In the genomic region with DNA sequence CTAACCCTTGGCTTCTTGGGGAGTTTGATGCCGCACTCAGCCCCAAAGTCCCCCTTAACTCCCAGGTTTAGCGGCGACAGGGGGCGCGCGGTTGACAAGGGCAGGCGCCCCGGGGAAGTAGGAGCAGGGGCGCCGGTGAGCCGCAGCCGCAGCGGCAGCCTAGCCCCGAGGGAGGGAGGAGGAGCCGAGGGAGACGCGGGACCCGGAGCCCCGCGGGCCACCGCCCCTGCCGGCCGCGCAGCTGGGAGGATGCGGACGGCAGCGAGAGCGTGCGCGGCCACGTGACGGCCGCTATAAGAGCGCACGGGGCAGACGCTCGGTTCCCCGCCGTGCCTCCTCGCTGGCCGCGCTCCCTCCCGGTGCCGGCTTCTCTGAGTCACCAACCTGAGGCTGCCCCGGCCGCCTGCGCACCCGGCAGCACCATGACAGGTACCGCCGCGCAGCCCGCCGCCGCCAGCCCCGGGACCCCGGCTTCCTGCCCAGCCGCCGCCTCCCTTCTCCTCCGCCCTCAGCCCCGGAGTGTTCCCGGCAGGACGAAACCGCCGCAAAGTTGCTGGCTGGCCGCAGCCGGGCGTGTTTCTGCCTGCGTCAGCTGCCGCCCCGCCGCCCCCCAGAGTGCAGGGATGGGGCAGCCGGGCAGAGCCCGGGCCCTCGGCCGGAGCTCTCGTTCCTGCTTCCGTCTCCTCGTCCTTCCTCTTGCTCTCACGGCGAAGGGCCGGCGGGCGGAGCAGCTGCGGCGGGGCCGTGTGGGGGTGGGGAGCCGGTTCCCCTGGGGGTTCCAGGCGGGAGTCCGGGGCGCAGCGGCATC, we compare ENCODE assay signal across 8 cellular contexts. TPM values are rescaled to one million over a fixed set of nuclear protein-coding genes. Genes with fewer than 3 reads are reported as not detected.
DNase-seq lines count a peak whose midpoint lies in the region; FAIRE-seq and TF ChIP-seq lines count a peak whose summit lies in the region.

A gene (plus strand): TSS at position 322 of the 808 bp plus-strand sequence. CDS start 101 bp downstream, at position 423.

- H3K27me3 ChIP-seq in Loucy (ENCODE audit: insufficient read depth, low read length, poor library complexity, severe bottlenecking) (no peaks in the 10 kb centered on the region), cardiac muscle cell (peaks cover 11% of the 10 kb centered on the region), trophoblast cell (ENCODE audit: insufficient read depth, low read length) (no peaks in the 10 kb centered on the region), transverse colon (no peaks in the 10 kb centered on the region)

- DNase-seq in GM03348 (ENCODE audit: low spot score) (peak; percentile 95), H54 (ENCODE audit: insufficient read length, low spot score) (peak; percentile 91), SW 1271 (lab: John Stamatoyannopoulos, UW) (peak; percentile 50 to 74), cardiac muscle cell (ENCODE audit: low read depth in 1 of 2, low spot score in 1 of 2) (peak; percentile 81 to 90), trophoblast cell (peak; percentile 82 to 88), transverse colon (peak; percentile 85)
- DNase-seq in activated naive CD8-positive, alpha-beta T cell treated with anti-CD3 and anti-CD28 coated beads, Interleukin-2, amount 50 U/mL, for 16 hours (ENCODE audit: low read depth, low spot score), result peak; percentile 54

- FAIRE-seq in H54 (lab: Jason Lieb, UNC), result no peak

- peak within 1 kb of the TSS; percentile 66 for H4K8ac ChIP-seq in trophoblast cell (ENCODE audit: low read depth, low read length)

- peak within 1 kb of the TSS; percentile 6 for H4K12ac ChIP-seq in trophoblast cell (ENCODE audit: low read depth, low read length)

- peaks cover 38% of the 10 kb centered on the region for H3K4me1 ChIP-seq in Loucy (ENCODE audit: insufficient read depth, low read length, poor library complexity, severe bottlenecking)
- no peaks in the 10 kb centered on the region for H3K4me1 ChIP-seq in cardiac muscle cell (ENCODE audit: low read depth)
- H3K4me1 ChIP-seq in trophoblast cell (ENCODE audit: control insufficient read depth in 1 of 2, insufficient read depth in 2 of 2, low read length in 2 of 2), result peaks cover 4 to 5% of the 10 kb centered on the region in 2 experiments
- peaks cover 0 to 25% (median 13%) of the 10 kb centered on the region in 4 donors for H3K4me1 ChIP-seq in transverse colon

- H3K9ac ChIP-seq in Loucy (ENCODE audit: low read depth, low read length, poor library complexity, severe bottlenecking) (peak within 1 kb of the TSS; percentile 86), trophoblast cell (ENCODE audit: low read length) (peak within 1 kb of the TSS; percentile 87)

- H3K14ac ChIP-seq in trophoblast cell (ENCODE audit: low read length), result peak within 1 kb of the TSS; percentile 32

- no peaks in the 10 kb centered on the region for H3K9me3 ChIP-seq in Loucy (ENCODE audit: insufficient read depth, low read depth, low read length)
- no peaks in the 10 kb centered on the region for H3K9me3 ChIP-seq in cardiac muscle cell (ENCODE audit: low read depth)
- H3K9me3 ChIP-seq in trophoblast cell (ENCODE audit: insufficient read depth, low read depth, low read length), result no peaks in the 10 kb centered on the region
- H3K9me3 ChIP-seq in transverse colon, result no peaks in the 10 kb centered on the region

- no peak within 1 kb of the TSS for H2BK5ac ChIP-seq in trophoblast cell (ENCODE audit: low read depth, low read length, poor library complexity)

- peak within 1 kb of the TSS; percentile 79 for H3K4me3 ChIP-seq in Loucy (ENCODE audit: low read length, poor library complexity, severe bottlenecking)
- peak within 1 kb of the TSS; percentile 85 for H3K4me3 ChIP-seq in cardiac muscle cell
- H3K4me3 ChIP-seq in trophoblast cell (ENCODE audit: low read depth, low read length), result peak within 1 kb of the TSS; percentile 89
- H3K4me3 ChIP-seq in transverse colon, result peak within 1 kb of the TSS; percentile 78 to 92 (median 92)

- H3K18ac ChIP-seq in trophoblast cell (ENCODE audit: low read length), result peak within 1 kb of the TSS; percentile 76

- intact Hi-C loops in transverse colon (cut with DNase I; ENCODE audit: low total_unique reads), result no loop called here

- H3K23ac ChIP-seq in trophoblast cell (ENCODE audit: low read length), result no peak within 1 kb of the TSS

- peaks cover 5% of the 10 kb centered on the region for H3K79me1 ChIP-seq in trophoblast cell (ENCODE audit: low read length)

- TF ChIP-seq POLR2A in H54 (IDR thresholded peaks at IDR 0.05; ENCODE audit: low read depth, low read length), result peak; percentile 91
- peak; percentile 79 for TF ChIP-seq POLR2A in transverse colon (IDR thresholded peaks at IDR 0.05)

- peak within 1 kb of the TSS; percentile 26 for H2BK120ac ChIP-seq in trophoblast cell (ENCODE audit: insufficient read depth, low read length, poor library complexity)

- H3K4me2 ChIP-seq in Loucy (ENCODE audit: low read depth, low read length, poor library complexity, severe bottlenecking), result peak within 1 kb of the TSS; percentile 78
- peak within 1 kb of the TSS; percentile 93 for H3K4me2 ChIP-seq in trophoblast cell (ENCODE audit: low read length)

- TF ChIP-seq EP300 in transverse colon (IDR thresholded peaks at IDR 0.05; ENCODE audit: low read depth), result no peak

- 0 out of 2 replicates have a peak, but pooled peaks cover 4% of the 10 kb centered on the region for H3K36me3 ChIP-seq in Loucy (ENCODE audit: insufficient read depth, low read length)
- H3K36me3 ChIP-seq in cardiac muscle cell, result no peaks in the 10 kb centered on the region
- H3K36me3 ChIP-seq in trophoblast cell (ENCODE audit: control insufficient read depth in 1 of 2, insufficient read depth in 2 of 2, low read length in 2 of 2), result no peaks in the 10 kb centered on the region
- H3K36me3 ChIP-seq in transverse colon, result peaks cover 0 to 14% (median 6%) of the 10 kb centered on the region in 4 donors

- peaks cover 26% of the 10 kb centered on the region; the same call in 1 of the 2 replicates for H3K79me2 ChIP-seq in Loucy (ENCODE audit: insufficient read depth, low read length)
- H3K79me2 ChIP-seq in trophoblast cell (ENCODE audit: control insufficient read depth, insufficient read depth, low read length, poor library complexity), result no peaks in the 10 kb centered on the region

- peaks cover 7% of the 10 kb centered on the region for H4K20me1 ChIP-seq in Loucy (ENCODE audit: insufficient read depth, low read length, poor library complexity, severe bottlenecking)

- WGBS in trophoblast cell (ENCODE audit: extremely low coverage, insufficient coverage, insufficient read length), result no CpG with 5 or more reads among the region's 91 CpGs
- WGBS in transverse colon (ENCODE audit: low coverage in 1 of 2), 2 donors, result 1% methylated on average over 76 of the region's 91 CpGs; no CpG with 5 or more reads in 1 of the 2 donors

- no peak within 1 kb of the TSS for H2AK5ac ChIP-seq in trophoblast cell (ENCODE audit: low read length)

- peak within 1 kb of the TSS; percentile 33 for H3K4ac ChIP-seq in trophoblast cell (ENCODE audit: low read depth, low read length)

- H3K27ac ChIP-seq in cardiac muscle cell, result peak within 1 kb of the TSS; percentile 77
- H3K27ac ChIP-seq in trophoblast cell (ENCODE audit: low read depth, low read length), result peak within 1 kb of the TSS; percentile 59
- H3K27ac ChIP-seq in transverse colon, result peak within 1 kb of the TSS; percentile 96 to 98 (median 98)

- H2AFZ ChIP-seq in Loucy (ENCODE audit: low read length) (peak within 1 kb of the TSS; percentile 100), trophoblast cell (ENCODE audit: insufficient read depth, low read length, poor library complexity) (peak within 1 kb of the TSS; percentile 91)

- peak within 1 kb of the TSS; percentile 36 for H4K91ac ChIP-seq in trophoblast cell (ENCODE audit: low read depth, low read length)

- no peaks in the 10 kb centered on the region for H3K9me2 ChIP-seq in Loucy (replicated peaks; ENCODE audit: low read depth, low read length)

- no peak within 1 kb of the TSS for H2BK12ac ChIP-seq in trophoblast cell (ENCODE audit: low read length)

- in situ Hi-C loops in transverse colon (cut with MboI; ENCODE audit: low pct_ligation_motif_present in 1 of 4, low pct_unique_long_range_greater_than_20kb in 1 of 4, low sequenced_read_pairs in 3 of 4), result no loop called here

- no peaks in the 10 kb centered on the region for H3F3A ChIP-seq in Loucy (ENCODE audit: low read depth)

- peak; percentile 61 for TF ChIP-seq CTCF in Loucy (conservative IDR thresholded peaks at IDR 0.05; ENCODE audit: low read length)
- peak; percentile 28 for TF ChIP-seq CTCF in cardiac muscle cell (IDR thresholded peaks at IDR 0.05; ENCODE audit: low read depth, low read length)
- TF ChIP-seq CTCF in transverse colon (IDR thresholded peaks at IDR 0.05), result peak in 2 of 5 experiments; percentile 20 to 42

RNA-seq across cellular contexts. Expression of the gene that starts here (rescaled TPM):
- total RNA-seq in cardiac muscle cell (11.2 and 24.5 TPM in 2 replicates), transverse colon (10 to 100 TPM; 19.8 to 89.8 (median 35.3) TPM)
- polyA plus RNA-seq in cardiac muscle cell, result 31.9 and 47.8 TPM in 2 replicates
- 28.0 and 30.5 TPM in 2 replicates for polyA plus RNA-seq in trophoblast cell (2013)

Comparison
In these comparisons a context has a peak if more than half of its experiments do, and no peak if none do; other contexts are left out.
1. Peak in every context shown above with its lines: DNase-seq, H3K4me3 ChIP-seq and H3K27ac ChIP-seq.